ENCODE assay signal across 1 cellular context in genomic region chr17:35998018-35998545, GRCh38.
TF ChIP-seq lines count a peak whose summit lies in the region.

No MANE protein-coding gene starts in this region.

TF ChIP-seq in H1, 55 proteins besides CTCF, POLR2A, EP300 and RAD21:
- TF ChIP-seq SP1 (IDR thresholded peaks at IDR 0.05; ENCODE audit: low read depth, low read length) = no peak
- TF ChIP-seq YY1 (IDR thresholded peaks at IDR 0.05; ENCODE audit: low read depth, low read length) = no peak
- no peak for TF ChIP-seq KDM1A (IDR thresholded peaks at IDR 0.05; ENCODE audit: borderline replicate concordance, low read length)
- no peak for TF ChIP-seq CHD2 (IDR thresholded peaks at IDR 0.05; ENCODE audit: low read length)
- no peak for TF ChIP-seq SIX5 (IDR thresholded peaks at IDR 0.05; ENCODE audit: low read depth, low read length)
- TF ChIP-seq ATF2 (IDR thresholded peaks at IDR 0.05; ENCODE audit: low read length) = no peak
- TF ChIP-seq CTBP2 (IDR thresholded peaks at IDR 0.05; ENCODE audit: borderline replicate concordance, insufficient read depth, insufficient read length, low read length) = no peak
- no peak for TF ChIP-seq SP2 (IDR thresholded peaks at IDR 0.05; ENCODE audit: low read length)
- TF ChIP-seq EZH2 (IDR thresholded peaks at IDR 0.05; ENCODE audit: low read depth, low read length, severe bottlenecking) = no peak
- TF ChIP-seq POLR2AphosphoS5 (IDR thresholded peaks at IDR 0.05; ENCODE audit: low read depth, low read length) = no peak
TF ChIP-seq in H1: peak in this region for 0.
